In the genomic region with DNA sequence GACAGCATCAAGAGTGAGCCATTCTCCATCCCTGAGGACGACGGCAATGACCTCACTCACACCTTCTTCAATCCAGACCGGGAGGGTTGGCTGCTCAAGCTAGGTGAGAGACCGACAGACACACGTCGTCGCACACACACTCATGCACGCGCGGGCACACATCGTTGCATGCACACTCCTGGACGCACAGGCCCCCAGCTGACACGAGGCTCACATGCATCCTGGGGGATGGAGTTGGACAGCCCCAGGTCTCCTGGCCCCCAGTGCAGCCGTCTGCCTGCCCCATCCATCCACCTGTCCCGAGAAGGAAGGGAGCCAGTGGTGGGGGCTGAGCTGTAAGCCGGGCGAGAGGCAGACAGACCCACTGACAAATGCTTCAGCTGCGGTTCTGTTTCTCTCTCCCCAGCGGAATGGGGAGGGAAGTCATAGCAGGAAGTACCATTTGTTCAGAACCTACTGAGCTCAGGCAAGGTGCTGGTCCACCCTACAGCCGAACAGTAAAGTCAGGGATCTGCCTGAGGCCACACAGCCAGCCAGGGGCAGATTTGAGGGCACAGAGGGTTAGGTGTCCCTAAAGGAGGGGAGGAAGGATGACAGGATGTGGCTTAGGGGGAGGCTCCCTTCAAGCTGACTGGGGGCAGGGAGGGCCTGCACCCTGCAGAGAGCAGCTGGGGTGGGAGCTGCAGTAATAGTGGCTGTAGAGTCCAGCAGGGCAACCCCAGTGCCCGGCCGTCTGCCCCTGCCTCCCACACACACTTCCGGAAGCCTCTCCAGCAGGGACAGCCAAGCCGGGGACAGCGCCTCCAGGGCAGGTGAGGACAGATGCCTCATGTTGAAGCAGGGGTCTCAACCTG, we compare ENCODE assay signal across 9 cellular contexts. TPM values are rescaled to one million over a fixed set of nuclear protein-coding genes. Genes with fewer than 3 reads are reported as not detected.
DNase-seq lines count a peak whose midpoint lies in the region; ATAC-seq and TF ChIP-seq lines count a peak whose summit lies in the region.
"Had no signal": no experiment of that assay in that cellular context is flagged by ENCODE, and none has a peak within 500 bp of the region (broad histone marks: within the 10 kb centered on the region; RNA-seq: fewer than 3 reads in every experiment).

No MANE protein-coding gene starts in this region.

- DNase-seq in GM10266 (ENCODE audit: extremely low spot score) (peak; percentile 68), Kasumi-1 (lab: John Stamatoyannopoulos, UW) (peak; percentile 72 to 77), natural killer cell (peak; percentile 47), NCI-H2081 (lab: John Stamatoyannopoulos, UW) (no peak), NCI-H1694 (lab: John Stamatoyannopoulos, UW) (no peak)
- peak; percentile 69 for DNase-seq in activated CD8-positive, alpha-beta memory T cell treated with anti-CD3 and anti-CD28 coated beads, Interleukin-2, amount 50 U/mL, for 48 hours
- DNase-seq: pancreas had no signal

- H3K4me1 Mint-ChIP-seq in natural killer cell: peaks cover 76 to 84% of the 10 kb centered on the region in 2 donors

- no peaks in the 10 kb centered on the region for H3K9me3 Mint-ChIP-seq in natural killer cell

- peak overlapping the region; percentile 76 to 93 for H3K27ac Mint-ChIP-seq in natural killer cell

- ATAC-seq in natural killer cell (peak; percentile 32 to 63 (median 60)), GM18868 (IDR thresholded peaks at IDR 0.05; ENCODE audit: unreplicated experiment) (no peak), GM18858 (IDR thresholded peaks at IDR 0.05; ENCODE audit: unreplicated experiment) (no peak)

- no peaks in the 10 kb centered on the region for H3K36me3 Mint-ChIP-seq in natural killer cell

- TF ChIP-seq CTCF in GM10266 (IDR thresholded peaks at IDR 0.05; ENCODE audit: control insufficient read depth, insufficient read depth, low read depth, missing control alignments): peak; percentile 9
- TF ChIP-seq CTCF in natural killer cell (IDR thresholded peaks at IDR 0.05): no peak

- intact Hi-C loops in natural killer cell (cut with micrococcal nuclease): loop anchor here (10.0 kb wide), 1 partner anchor 185 kb away; no protein-coding TSS in a partner anchor

- no peaks in the 10 kb centered on the region for H3K27me3 Mint-ChIP-seq in natural killer cell (ENCODE audit: low read depth in 2 of 2)

- H3K4me3 Mint-ChIP-seq in natural killer cell: peak overlapping the region; percentile 75

RNA-seq across cellular contexts. Expression of gene CYTH4, which starts 27.1 kb away (rescaled TPM):
- total RNA-seq in natural killer cell: 100 to 1,000 TPM; 219 to 260 (median 249) TPM

Comparison
In these comparisons a context has a peak if more than half of its experiments do, and no peak if none do; other contexts are left out.
1. DNase-seq: peak in GM10266 (single experiment), Kasumi-1 (2 of 2), activated CD8-positive, alpha-beta memory T cell treated with anti-CD3 and anti-CD28 coated beads, Interleukin-2, amount 50 U/mL, for 48 hours (single experiment) and natural killer cell (single experiment); none in NCI-H2081 (0 of 2) and NCI-H1694 (single experiment).
2. ATAC-seq: peak in natural killer cell (3 of 3); none in GM18868 (single experiment) and GM18858 (single experiment).